In the genomic region with DNA sequence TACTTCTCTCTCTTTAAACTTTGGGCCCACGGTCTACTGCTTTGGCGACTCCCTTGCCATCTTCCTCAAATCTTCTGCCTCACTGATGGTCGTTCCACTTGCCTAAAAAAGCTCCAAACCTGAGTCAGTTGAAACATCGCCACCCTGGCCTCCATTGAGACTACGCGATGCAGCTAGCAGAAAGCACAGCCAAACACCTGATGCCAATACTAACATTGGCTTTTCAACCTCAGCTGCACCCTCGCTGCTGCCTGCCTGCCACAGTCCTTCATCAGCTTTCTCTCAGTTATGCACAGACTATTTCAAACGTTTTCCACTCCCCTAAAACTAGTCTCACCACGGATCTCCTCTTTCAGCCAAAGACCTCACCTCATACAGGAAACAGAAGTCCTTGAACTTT, we compare ENCODE assay signal across 19 cellular contexts.
"Had no signal": no experiment of that assay in that cellular context is flagged by ENCODE, and none has a peak within 500 bp of the region (broad histone marks: within the 10 kb centered on the region; RNA-seq: fewer than 3 reads in every experiment).

No MANE protein-coding gene starts in this region.

- H3K4me3 Mint-ChIP-seq: mesothelial cell of epicardium; naive B cell; naive thymus-derived CD8-positive, alpha-beta T cell had no signal

- H3K4me1 Mint-ChIP-seq: mesothelial cell of epicardium; naive B cell; naive thymus-derived CD8-positive, alpha-beta T cell had no signal

- H3K27me3 ChIP-seq: colonic mucosa, esophagus muscularis mucosa, foreskin keratinocyte, gastroesophageal sphincter, heart left ventricle, hepatocyte, left lung had no signal

- H3K36me3 Mint-ChIP-seq: mesothelial cell of epicardium; naive B cell; naive thymus-derived CD8-positive, alpha-beta T cell had no signal

- H3K9me3 Mint-ChIP-seq: mesothelial cell of epicardium had no signal

- H3K4me3 ChIP-seq: colonic mucosa, dorsolateral prefrontal cortex, esophagus muscularis mucosa, gastroesophageal sphincter, heart left ventricle, hepatocyte, left lung, lower lobe of right lung, mucosa of descending colon had no signal

- DNase-seq: colonic mucosa; dermis blood vessel endothelial cell; dorsolateral prefrontal cortex; effector CD4-positive, alpha-beta T cell; effector memory CD4-positive, alpha-beta T cell; foreskin keratinocyte; heart left ventricle; left cardiac atrium; left ventricle myocardium superior; lower lobe of right lung; mesenchymal stem cell; mucosa of descending colon; naive B cell; naive thymus-derived CD8-positive, alpha-beta T cell had no signal

- H2AFZ ChIP-seq: hepatocyte had no signal

- H3K27ac ChIP-seq: colonic mucosa, dorsolateral prefrontal cortex, esophagus muscularis mucosa, foreskin keratinocyte, gastroesophageal sphincter, heart left ventricle, hepatocyte, left lung, lower lobe of right lung had no signal

- H3K9me3 ChIP-seq: colonic mucosa, esophagus muscularis mucosa, gastroesophageal sphincter, heart left ventricle, left lung, lower lobe of right lung, mucosa of descending colon had no signal

- H3K27ac Mint-ChIP-seq: mesothelial cell of epicardium; naive B cell; naive thymus-derived CD8-positive, alpha-beta T cell had no signal

- H3K4me2 ChIP-seq: hepatocyte had no signal

- H3K36me3 ChIP-seq: colonic mucosa, esophagus muscularis mucosa, gastroesophageal sphincter, heart left ventricle, left lung, lower lobe of right lung had no signal

- H3K4me1 ChIP-seq: colonic mucosa, esophagus muscularis mucosa, foreskin keratinocyte, gastroesophageal sphincter, heart left ventricle, left lung, lower lobe of right lung had no signal

- H3K79me2 ChIP-seq: hepatocyte had no signal
